In genomic region chr1:84570436-84571149, GRCh38 we compare ENCODE assay signal across 15 cellular contexts. TPM values are rescaled to one million over a fixed set of nuclear protein-coding genes. Genes with fewer than 3 reads are reported as not detected.
DNase-seq lines count a peak whose midpoint lies in the region; ATAC-seq and TF ChIP-seq lines count a peak whose summit lies in the region.
"Had no signal": no experiment of that assay in that cellular context is flagged by ENCODE, and none has a peak within 500 bp of the region (broad histone marks: within the 10 kb centered on the region; RNA-seq: fewer than 3 reads in every experiment).

No MANE protein-coding gene starts in this region.

- H4K91ac ChIP-seq in mesenchymal stem cell (ENCODE audit: low read length) = no peak overlapping the region

- no peak overlapping the region for H3K4me2 ChIP-seq in mesenchymal stem cell (ENCODE audit: low read length, poor library complexity, severe bottlenecking)

- H2BK120ac ChIP-seq in mesenchymal stem cell (ENCODE audit: low read depth, low read length) = no peak overlapping the region

- H3K4me1 ChIP-seq in mesenchymal stem cell (ENCODE audit: control insufficient read depth, insufficient read depth, low read depth, low read length) = peaks cover 3% of the 10 kb centered on the region
- H3K4me1 ChIP-seq: colonic mucosa had no signal

- no peak overlapping the region for H3K9ac ChIP-seq in mesenchymal stem cell (ENCODE audit: low read length)

- H3K36me3 Mint-ChIP-seq in T-helper 2 cell treated with Interferon-gamma antibody and Interleukin-4, amounts not matched to agents 5 μg/mL and 100 μg/mL, for 36 hours (ENCODE audit: low read depth) = peaks cover 54% of the 10 kb centered on the region

- ATAC-seq in HG03460 (IDR thresholded peaks at IDR 0.05; ENCODE audit: unreplicated experiment) (no peak), HG02884 (IDR thresholded peaks at IDR 0.05; ENCODE audit: unreplicated experiment) (no peak)

- H3K27me3 ChIP-seq in mesenchymal stem cell (ENCODE audit: control insufficient read depth in 1 of 2, insufficient read depth in 1 of 2, low read length in 2 of 2) = no peaks in the 10 kb centered on the region
- H3K27me3 ChIP-seq: colonic mucosa had no signal

- H3K18ac ChIP-seq in mesenchymal stem cell (ENCODE audit: low read depth in 1 of 2, low read length in 2 of 2) = no peak overlapping the region

- no peak overlapping the region for H2AK5ac ChIP-seq in mesenchymal stem cell (ENCODE audit: low read length, severe bottlenecking)

- 95% methylated on average over 5 of the region's 7 CpGs for WGBS in mesenchymal stem cell

- no peak for TF ChIP-seq CTCF in astrocyte of the spinal cord (IDR thresholded peaks at IDR 0.05; ENCODE audit: low read depth, low read length)

- in situ Hi-C loops in astrocyte of the spinal cord (cut with HindIII; ENCODE audit: low sequenced_read_pairs) = no loop called here

- H4K8ac ChIP-seq in mesenchymal stem cell (ENCODE audit: low read length) = no peak overlapping the region

- H3K36me3 ChIP-seq in mesenchymal stem cell (ENCODE audit: control insufficient read depth in 1 of 2, insufficient read depth in 2 of 2, low read depth in 1 of 2, low read length in 2 of 2) = peaks cover 0 to 50% of the 10 kb centered on the region in 2 experiments
- H3K36me3 ChIP-seq: colonic mucosa had no signal

- no peak overlapping the region for H2BK15ac ChIP-seq in mesenchymal stem cell (ENCODE audit: low read depth, poor library complexity, severe bottlenecking)

- no peaks in the 10 kb centered on the region for H3K9me3 ChIP-seq in mesenchymal stem cell (ENCODE audit: control insufficient read depth, low read length)
- H3K9me3 ChIP-seq: colonic mucosa had no signal

- H3K27ac Mint-ChIP-seq in T-helper 2 cell treated with Interferon-gamma antibody and Interleukin-4, amounts not matched to agents 5 μg/mL and 100 μg/mL, for 36 hours = peak overlapping the region; percentile 5
- H3K27ac Mint-ChIP-seq: activated naive CD4-positive, alpha-beta T cell treated with anti-CD3 and anti-CD28 coated beads for 36 hours had no signal

- H3K14ac ChIP-seq in mesenchymal stem cell (ENCODE audit: low read length in 2 of 2) = no peak overlapping the region

- peak overlapping the region in 1 of 2 experiments; percentile 37 for H3K4ac ChIP-seq in mesenchymal stem cell (ENCODE audit: low read depth in 1 of 2, low read length in 2 of 2)

- no peak overlapping the region for H2AFZ ChIP-seq in mesenchymal stem cell (ENCODE audit: low read depth, low read length)

- DNase-seq in T-helper 2 cell treated with Interferon-gamma antibody and Interleukin-4, amounts not matched to agents 5 μg/mL and 100 μg/mL, for 36 hours (ENCODE audit: low spot score) = no peak
- DNase-seq in T-helper 2 cell (no peak), LHCN-M2 (ENCODE audit: low read depth) (peak; percentile 22), astrocyte of the spinal cord (ENCODE audit: low read depth, low spot score) (peak; percentile 53), mesenchymal stem cell (peak; percentile 6)
- DNase-seq in stimulated activated CD4-positive, alpha-beta T cell treated with anti-CD3 and anti-CD28 coated beads, Interleukin-4, amount 100 ng/mL, for 24 hours = no peak
- DNase-seq: activated naive CD4-positive, alpha-beta T cell treated with anti-CD3 and anti-CD28 coated beads for 36 hours; colonic mucosa; mesendoderm; NCI-H1436 treated with DMSO at 0.1 percent for 48 hours; NCI-H510A; occipital lobe; RPMI8226 had no signal

- no peak overlapping the region for H2BK5ac ChIP-seq in mesenchymal stem cell (ENCODE audit: low read depth, low read length, poor library complexity, severe bottlenecking)

- no peak overlapping the region for H3K27ac ChIP-seq in mesenchymal stem cell (ENCODE audit: low read length, poor library complexity, severe bottlenecking)
- H3K27ac ChIP-seq: colonic mucosa had no signal

- no peaks in the 10 kb centered on the region for H3K9me3 Mint-ChIP-seq in T-helper 2 cell treated with Interferon-gamma antibody and Interleukin-4, amounts not matched to agents 5 μg/mL and 100 μg/mL, for 36 hours
- H3K9me3 Mint-ChIP-seq: activated naive CD4-positive, alpha-beta T cell treated with anti-CD3 and anti-CD28 coated beads for 36 hours had no signal

- H3K4me3 Mint-ChIP-seq in T-helper 2 cell treated with Interferon-gamma antibody and Interleukin-4, amounts not matched to agents 5 μg/mL and 100 μg/mL, for 36 hours = peak overlapping the region; percentile 0
- H3K4me3 Mint-ChIP-seq: activated naive CD4-positive, alpha-beta T cell treated with anti-CD3 and anti-CD28 coated beads for 36 hours had no signal

- H3K79me1 ChIP-seq in mesenchymal stem cell (replicated peaks; ENCODE audit: low read length, poor library complexity, severe bottlenecking) = peaks cover 16% of the 10 kb centered on the region

- H2BK12ac ChIP-seq in mesenchymal stem cell (ENCODE audit: low read length in 2 of 2) = peak overlapping the region in 1 of 2 experiments; percentile 52

- H3K23ac ChIP-seq in mesenchymal stem cell (ENCODE audit: low read length in 2 of 2) = peak overlapping the region in 1 of 2 experiments; percentile 80

- no peak overlapping the region for H3K4me3 ChIP-seq in astrocyte of the spinal cord (ENCODE audit: low read depth, low read length)
- H3K4me3 ChIP-seq in mesenchymal stem cell (ENCODE audit: insufficient read depth in 1 of 2, low read depth in 1 of 2, low read length in 2 of 2) = no peak overlapping the region
- H3K4me3 ChIP-seq: colonic mucosa had no signal

- no peaks in the 10 kb centered on the region for H3K27me3 Mint-ChIP-seq in T-helper 2 cell treated with Interferon-gamma antibody and Interleukin-4, amounts not matched to agents 5 μg/mL and 100 μg/mL, for 36 hours (ENCODE audit: low read depth)

- H3K4me1 Mint-ChIP-seq in T-helper 2 cell treated with Interferon-gamma antibody and Interleukin-4, amounts not matched to agents 5 μg/mL and 100 μg/mL, for 36 hours (ENCODE audit: low read depth) = peaks cover 40% of the 10 kb centered on the region

RNA-seq across cellular contexts. Expression of gene CTBS, which starts 3.6 kb away (rescaled TPM):
- total RNA-seq in LHCN-M2 (2014; rRNA removed) = 7.1 and 9.6 TPM in 2 replicates
- 7.5 TPM for polyA plus RNA-seq in LHCN-M2 (2012)
- 22.5 TPM for polyA plus RNA-seq in mesenchymal stem cell (2013, experiment 1 of 2)
- 24.9 TPM for polyA plus RNA-seq in mesenchymal stem cell (2013, experiment 2 of 2)

Comparison
In these comparisons a context has a peak if more than half of its experiments do, and no peak if none do; other contexts are left out.
1. DNase-seq: peak in LHCN-M2 (single experiment), astrocyte of the spinal cord (single experiment) and mesenchymal stem cell (single experiment); none in T-helper 2 cell treated with Interferon-gamma antibody and Interleukin-4, amounts not matched to agents 5 μg/mL and 100 μg/mL, for 36 hours (single experiment), T-helper 2 cell (0 of 5) and stimulated activated CD4-positive, alpha-beta T cell treated with anti-CD3 and anti-CD28 coated beads, Interleukin-4, amount 100 ng/mL, for 24 hours (single experiment).